Comparison of ENCODE assay signal across 1 cellular context in genomic region chr1:243746736-243747135, GRCh38.
TF ChIP-seq lines count a peak whose summit lies in the region.

No MANE protein-coding gene starts in this region.

TF ChIP-seq in IMR-90, 13 proteins besides CTCF, POLR2A, EP300 and RAD21:
- TF ChIP-seq RCOR1 (IDR thresholded peaks at IDR 0.05; ENCODE audit: insufficient replicate concordance, low read length), result no peak
- TF ChIP-seq MAFK (IDR thresholded peaks at IDR 0.05; ENCODE audit: low read depth, low read length), result no peak
- TF ChIP-seq CHD1 (IDR thresholded peaks at IDR 0.05; ENCODE audit: low read depth, low read length), result no peak
- TF ChIP-seq CEBPB (IDR thresholded peaks at IDR 0.05; ENCODE audit: low read depth, low read length), result no peak
